Comparison of ENCODE assay signal across 11 cellular contexts in genomic region chr16:85238233-85238647, GRCh38.
DNase-seq lines count a peak whose midpoint lies in the region; ATAC-seq, FAIRE-seq and TF ChIP-seq lines count a peak whose summit lies in the region.
"Had no signal": no experiment of that assay in that cellular context is flagged by ENCODE, and none has a peak within 500 bp of the region (broad histone marks: within the 10 kb centered on the region; RNA-seq: fewer than 3 reads in every experiment).

No MANE protein-coding gene starts in this region.

- peak overlapping the region; percentile 43 to 46; a peak in 2 of 4 replicates for H3K4me2 ChIP-seq in H1 (ENCODE audit: insufficient read depth in 1 of 2, low read depth in 2 of 2, low read length in 2 of 2)

- peak overlapping the region; percentile 87 for H3K18ac ChIP-seq in H1 (ENCODE audit: extremely low read depth, low read length)

- no peak overlapping the region for H3K23ac ChIP-seq in H1 (ENCODE audit: insufficient read length)

- peaks cover 4% of the 10 kb centered on the region for H3K79me1 ChIP-seq in H1 (ENCODE audit: low read depth, low read length)

- peak overlapping the region; percentile 34 for H4K91ac ChIP-seq in H1 (replicated peaks; ENCODE audit: insufficient read length, low read length)

- ATAC-seq in lung (ENCODE audit: insufficient read depth, low FRiP score), result no peak
- ATAC-seq in GM18861 (IDR thresholded peaks at IDR 0.05; ENCODE audit: unreplicated experiment), result no peak
- ATAC-seq in GM18502 (IDR thresholded peaks at IDR 0.05; ENCODE audit: poor library complexity, unreplicated experiment), result no peak
- no peak for ATAC-seq in GM21515 (IDR thresholded peaks at IDR 0.05; ENCODE audit: unreplicated experiment)
- no peak for ATAC-seq in GM19467 (IDR thresholded peaks at IDR 0.05; ENCODE audit: unreplicated experiment)

- H2AFZ ChIP-seq in H1 (ENCODE audit: low read length), result no peak overlapping the region

- POLR2A ChIA-PET in MCF 10A (lab: Yijun Ruan, JAX), result no interaction called here
- POLR2A ChIA-PET in H1 (lab: Charles Lee; ENCODE audit: partially characterized antibody), result interaction anchor here (0.6 kb wide), 1 partner anchor 749 kb away, joined by 3 read pairs; no protein-coding TSS in a partner anchor

- TF ChIP-seq EP300 in H1 (IDR thresholded peaks at IDR 0.05; ENCODE audit: borderline replicate concordance in 1 of 2, low read depth in 2 of 2, low read length in 2 of 2), result no peak

- DNase-seq in breast epithelium (ENCODE audit: low spot score in 2 of 2) (peak in 1 of 2 donors; percentile 68), MCF 10A (ENCODE audit: unreplicated experiment) (no peak), H1 (ENCODE audit: low read depth in 1 of 2, low spot score in 2 of 2) (peak in 1 of 2 experiments; percentile 79), lung (ENCODE audit: low spot score) (peak; percentile 51)
- DNase-seq: activated T-cell treated with anti-CD3 and anti-CD28 coated beads, Interleukin-2, amount 50 U/mL, for 24 hours had no signal

- peak overlapping the region; percentile 47 for H4K5ac ChIP-seq in H1 (ENCODE audit: insufficient read length, low read depth, low read length)

- TF ChIP-seq RAD21 in H1 (IDR thresholded peaks at IDR 0.05 in 1 of 2, conservative IDR thresholded peaks at IDR 0.05 in 1 of 2; ENCODE audit: low read depth in 2 of 2, low read length in 2 of 2), result peak; percentile 39 to 48; a peak in 3 of 4 replicates

- no peak overlapping the region for H3K27ac Mint-ChIP-seq in MCF 10A (ENCODE audit: low read depth, unreplicated experiment)
- H3K27ac Mint-ChIP-seq: activated T-cell treated with anti-CD3 and anti-CD28 coated beads, Interleukin-2, amount 50 U/mL, for 24 hours had no signal

- H3K4me1 ChIP-seq in breast epithelium, result peaks cover 0 to 3% of the 10 kb centered on the region in 2 donors
- peaks cover 4 to 41% (median 27%) of the 10 kb centered on the region in 4 experiments for H3K4me1 ChIP-seq in H1 (replicated peaks in 1 of 4; ENCODE audit: control insufficient read depth in 3 of 4, insufficient read depth in 4 of 4, low read length in 3 of 4)
- H3K4me1 ChIP-seq in lung (ENCODE audit: control insufficient read depth in 2 of 2, insufficient read depth in 2 of 2, low read length in 2 of 2), result peaks cover 4 to 11% of the 10 kb centered on the region in 2 donors

- no peaks in the 10 kb centered on the region for H3K27me3 ChIP-seq in breast epithelium
- no peaks in the 10 kb centered on the region; a peak in 2 of 7 replicates for H3K27me3 ChIP-seq in H1 (replicated peaks in 1 of 4; ENCODE audit: control insufficient read depth in 3 of 4, extremely low read depth in 1 of 4, insufficient read depth in 3 of 4, low read length in 3 of 4)
- H3K27me3 ChIP-seq in lung (ENCODE audit: control insufficient read depth, insufficient read depth), result no peaks in the 10 kb centered on the region

- H4K8ac ChIP-seq in H1 (ENCODE audit: extremely low read depth, insufficient read depth, low read length), result peak overlapping the region; percentile 74; the same call in 1 of the 2 replicates

- H3K4me3 ChIP-seq in breast epithelium, result peak overlapping the region in 1 of 3 donors; percentile 22
- no peak overlapping the region for H3K4me3 ChIP-seq in H1 (ENCODE audit: extremely low read depth in 1 of 4, insufficient read depth in 2 of 4, low read depth in 3 of 4, low read length in 4 of 4)
- no peak overlapping the region for H3K4me3 ChIP-seq in lung

- H3K14ac ChIP-seq in H1 (ENCODE audit: insufficient read length), result no peak overlapping the region

- H3K79me2 ChIP-seq in H1 (ENCODE audit: control insufficient read depth in 1 of 2, insufficient read depth in 2 of 2, low read length in 2 of 2), result peaks cover 0 to 5% of the 10 kb centered on the region in 2 experiments; a peak in 1 of 4 replicates

- CTCF ChIA-PET in MCF 10A (lab: Yijun Ruan, JAX), result interaction anchor here (0.6 to 2.8 kb wide), 4 partner anchors 10 to 372 kb away, joined by 4 to 12 read pairs (median 6); no protein-coding TSS in a partner anchor
- CTCF ChIA-PET in H1 (lab: Charles Lee; ENCODE audit: partially characterized antibody), result interaction anchor here (0.7 to 33.8 kb wide), 12 partner anchors 9 to 124 kb away, joined by 3 to 371 read pairs (median 3); no protein-coding TSS in a partner anchor

- peak overlapping the region; percentile 52; the same call in 1 of the 2 replicates for H2BK5ac ChIP-seq in H1 (ENCODE audit: low read depth, low read length)

- FAIRE-seq in H1 (lab: Jason Lieb, UNC), result no peak
- FAIRE-seq: A204.1, RCC 7860 had no signal

- no peak overlapping the region for H3K56ac ChIP-seq in H1 (replicated peaks; ENCODE audit: insufficient read length, low read depth, low read length)

- H2AK5ac ChIP-seq in H1 (ENCODE audit: low read depth, low read length), result no peak overlapping the region; the same call in 1 of the 2 replicates

- no peaks in the 10 kb centered on the region for H3K9me3 Mint-ChIP-seq in MCF 10A (ENCODE audit: unreplicated experiment)
- H3K9me3 Mint-ChIP-seq: activated T-cell treated with anti-CD3 and anti-CD28 coated beads, Interleukin-2, amount 50 U/mL, for 24 hours had no signal

- no peak for TF ChIP-seq POLR2A in breast epithelium (IDR thresholded peaks at IDR 0.05)
- no peak for TF ChIP-seq POLR2A in H1 (IDR thresholded peaks at IDR 0.05; ENCODE audit: control extremely low read depth in 1 of 2, low read depth in 2 of 2, low read length in 2 of 2)

- no peaks in the 10 kb centered on the region for H3K4me1 Mint-ChIP-seq in MCF 10A (ENCODE audit: insufficient read depth, unreplicated experiment)

- no TSS peak for BruUV-seq in MCF 10A (replicated peaks; lab: Mats Ljungman, UMichigan)

- H2BK20ac ChIP-seq in H1 (ENCODE audit: low read length), result no peak overlapping the region

- intact Hi-C loops in breast epithelium (cut with DNase I; ENCODE audit: low total_unique reads), result no loop called here
- intact Hi-C loops in MCF 10A (cut with micrococcal nuclease), result no loop called here

- H3K9me3 ChIP-seq in breast epithelium, result no peaks in the 10 kb centered on the region
- H3K9me3 ChIP-seq in H1 (ENCODE audit: insufficient read depth in 2 of 2, low read depth in 1 of 2, low read length in 1 of 2), result no peaks in the 10 kb centered on the region
- H3K9me3 ChIP-seq in lung (ENCODE audit: control insufficient read depth in 2 of 2, insufficient read depth in 1 of 2, low read length in 1 of 2), result no peaks in the 10 kb centered on the region

- no peak overlapping the region for H3K4ac ChIP-seq in H1 (replicated peaks; ENCODE audit: insufficient read length, low read depth, low read length)

- WGBS in H1 (ENCODE audit: extremely low coverage in 1 of 2, insufficient coverage in 1 of 2, insufficient read length in 1 of 2, insufficient replicate concordance in 2 of 2, low coverage in 1 of 2, low lambda C conversion rate in 2 of 2, missing lambda C conversion rate in 1 of 2), 2 experiments, result 29% methylated on average over 13 of the region's 17 CpGs; no CpG with 5 or more reads in 1 of the 2 experiments
- 40 to 46% methylated on average over 17 of the region's 17 CpGs for WGBS in lung, 2 donors

- H3K9ac ChIP-seq in H1 (replicated peaks in 1 of 4; ENCODE audit: extremely low read depth in 1 of 4, low read depth in 3 of 4, low read length in 3 of 4), result no peak overlapping the region

- TF ChIP-seq CTCF in breast epithelium (IDR thresholded peaks at IDR 0.05) (no peak), MCF 10A (IDR thresholded peaks at IDR 0.05; ENCODE audit: unreplicated experiment) (no peak), H1 (IDR thresholded peaks at IDR 0.05; ENCODE audit: control extremely low read depth in 1 of 3, insufficient read depth in 1 of 3, low read depth in 1 of 3, low read length in 3 of 3) (peak; percentile 50 to 59 (median 58)), lung (IDR thresholded peaks at IDR 0.05; ENCODE audit: control extremely low read depth, extremely low read depth) (no peak)

- H2BK12ac ChIP-seq in H1 (ENCODE audit: low read depth, low read length), result peak overlapping the region; percentile 95; the same call in 1 of the 2 replicates

- no peaks in the 10 kb centered on the region for H3K36me3 ChIP-seq in breast epithelium
- no peaks in the 10 kb centered on the region for H3K36me3 ChIP-seq in H1 (ENCODE audit: control insufficient read depth in 2 of 4, insufficient read depth in 4 of 4, low read length in 3 of 4)
- H3K36me3 ChIP-seq in lung (ENCODE audit: control insufficient read depth in 2 of 2, insufficient read depth in 2 of 2, low read length in 2 of 2), result no peaks in the 10 kb centered on the region

- peak overlapping the region; percentile 92; the same call in 1 of the 2 replicates for H2BK15ac ChIP-seq in H1 (ENCODE audit: low read length)

- H3K36me3 Mint-ChIP-seq in MCF 10A (ENCODE audit: insufficient read depth, unreplicated experiment), result no peaks in the 10 kb centered on the region

- no peak overlapping the region for H2BK120ac ChIP-seq in H1 (replicated peaks; ENCODE audit: low read depth, low read length)

- peak overlapping the region; percentile 22 to 64 for H3K27ac ChIP-seq in breast epithelium
- no peak overlapping the region for H3K27ac ChIP-seq in H1 (ENCODE audit: low read depth, low read length)
- H3K27ac ChIP-seq in lung (ENCODE audit: low read depth in 1 of 2, low read length in 1 of 2), result no peak overlapping the region

- peaks cover 5% of the 10 kb centered on the region; the same call in 1 of the 2 replicates for H3K23me2 ChIP-seq in H1 (ENCODE audit: low read depth, low read length)

- no peak overlapping the region for H3K4me3 Mint-ChIP-seq in MCF 10A (ENCODE audit: unreplicated experiment)
- H3K4me3 Mint-ChIP-seq: activated T-cell treated with anti-CD3 and anti-CD28 coated beads, Interleukin-2, amount 50 U/mL, for 24 hours had no signal

- H3K27me3 Mint-ChIP-seq in MCF 10A (ENCODE audit: insufficient read depth, unreplicated experiment), result no peaks in the 10 kb centered on the region

- peaks cover 0 to 3% of the 10 kb centered on the region in 2 experiments for H4K20me1 ChIP-seq in H1 (replicated peaks in 1 of 2; ENCODE audit: control insufficient read depth in 1 of 2, insufficient read depth in 2 of 2, low read length in 2 of 2)

TF ChIP-seq in H1, 55 proteins besides CTCF, POLR2A, EP300 and RAD21:
- TF ChIP-seq HDAC2 (IDR thresholded peaks at IDR 0.05; ENCODE audit: borderline replicate concordance in 1 of 2, low read depth in 2 of 2, low read length in 2 of 2), result no peak
- no peak for TF ChIP-seq TAF1 (IDR thresholded peaks at IDR 0.05; ENCODE audit: low read depth, low read length)
- no peak for TF ChIP-seq POLR2AphosphoS5 (IDR thresholded peaks at IDR 0.05; ENCODE audit: low read depth, low read length)
- no peak; the same call in 1 of the 2 replicates for TF ChIP-seq TBP (IDR thresholded peaks at IDR 0.05; ENCODE audit: low read depth, low read length)
- no peak for TF ChIP-seq MAX (IDR thresholded peaks at IDR 0.05)
- no peak for TF ChIP-seq RFX5 (IDR thresholded peaks at IDR 0.05; ENCODE audit: borderline replicate concordance, low read depth, low read length)
- peak; percentile 26 for TF ChIP-seq ASH2L (IDR thresholded peaks at IDR 0.05; ENCODE audit: low read length)
- 0 out of 2 replicates have a peak, but pooled peaks have one; percentile 56 for TF ChIP-seq RBBP5 (IDR thresholded peaks at IDR 0.05; ENCODE audit: borderline replicate concordance, low read depth, low read length)

Comparison
In these comparisons a context has a peak if more than half of its experiments do, and no peak if none do; other contexts are left out.
1. H3K27ac ChIP-seq: peak in breast epithelium (2 of 2); none in H1 (single experiment) and lung (0 of 2).
2. CTCF ChIP-seq: peak in H1 (3 of 3); none in breast epithelium (0 of 3), MCF 10A (single experiment) and lung (single experiment).